ENCODE assay signal across 17 cellular contexts in genomic region chr13:95180513-95181245, GRCh38.
DNase-seq lines count a peak whose midpoint lies in the region; ATAC-seq, FAIRE-seq and TF ChIP-seq lines count a peak whose summit lies in the region.
"Had no signal": no experiment of that assay in that cellular context is flagged by ENCODE, and none has a peak within 500 bp of the region (broad histone marks: within the 10 kb centered on the region; RNA-seq: fewer than 3 reads in every experiment).

No MANE protein-coding gene starts in this region.

- H3K36me3 ChIP-seq in heart left ventricle (peaks cover 0 to 11% (median 4%) of the 10 kb centered on the region in 9 donors), gastroesophageal sphincter (peaks cover 0 to 20% of the 10 kb centered on the region in 2 donors)

- H3K9me3 ChIP-seq in heart left ventricle, result no peaks in the 10 kb centered on the region
- peaks cover 0 to 8% (median 0%) of the 10 kb centered on the region in 3 donors for H3K9me3 ChIP-seq in gastroesophageal sphincter
- H3K9me3 ChIP-seq: esophagus squamous epithelium, Peyer's patch had no signal

- H3K4me3 Mint-ChIP-seq in CD14-positive monocyte, result no peak overlapping the region
- H3K4me3 Mint-ChIP-seq: B cell had no signal

- WGBS in heart left ventricle, 4 donors, result 44 to 52% (median 46%) methylated on average over 5 of the region's 5 CpGs
- 59 to 70% methylated on average over 2 to 5 of the region's 5 CpGs for WGBS in gastroesophageal sphincter (ENCODE audit: low coverage in 1 of 2), 2 donors

- TF ChIP-seq CTCF in heart left ventricle (IDR thresholded peaks at IDR 0.05) (no peak), CD14-positive monocyte (IDR thresholded peaks at IDR 0.05) (no peak), gastroesophageal sphincter (IDR thresholded peaks at IDR 0.05) (no peak)

- H3K27me3 ChIP-seq in heart left ventricle (no peaks in the 10 kb centered on the region), gastroesophageal sphincter (no peaks in the 10 kb centered on the region)
- H3K27me3 ChIP-seq: esophagus squamous epithelium, Peyer's patch had no signal

- peaks cover 0 to 2% (median 0%) of the 10 kb centered on the region in 7 donors for H3K9me3 Mint-ChIP-seq in CD14-positive monocyte

- TF ChIP-seq EP300 in gastroesophageal sphincter (IDR thresholded peaks at IDR 0.05), result no peak

- peaks cover 23% of the 10 kb centered on the region for H3K4me1 Mint-ChIP-seq in CD14-positive monocyte

- FAIRE-seq in GM12891 (lab: Jason Lieb, UNC), result peak; percentile 59

- H3K4me3 ChIP-seq in heart left ventricle (no peak overlapping the region), gastroesophageal sphincter (no peak overlapping the region)
- H3K4me3 ChIP-seq: esophagus squamous epithelium, Peyer's patch had no signal

- no peak overlapping the region for H3K27ac Mint-ChIP-seq in CD14-positive monocyte
- H3K27ac Mint-ChIP-seq: B cell had no signal

- peaks cover 0 to 2% (median 0%) of the 10 kb centered on the region in 3 donors for H3K27me3 Mint-ChIP-seq in CD14-positive monocyte (ENCODE audit: low read depth in 3 of 3)
- H3K27me3 Mint-ChIP-seq: B cell had no signal

- peaks cover 8 to 16% of the 10 kb centered on the region in 2 donors for H3K36me3 Mint-ChIP-seq in CD14-positive monocyte

- intact Hi-C loops in heart left ventricle (cut with DNase I), result loop anchor here in 2 of 10 donors (10.0 kb wide), 3 partner anchors 294 to 654 kb away; no protein-coding TSS in a partner anchor
- intact Hi-C loops in CD14-positive monocyte (cut with micrococcal nuclease), result no loop called here

- no peak for DNase-seq in GM12891 (ENCODE audit: insufficient read length, low spot score)
- DNase-seq in heart left ventricle, result no peak
- peak; percentile 53 for DNase-seq in pons (ENCODE audit: low spot score)
- no peak for DNase-seq in CD14-positive monocyte (ENCODE audit: low spot score)
- DNase-seq in activated CD4-positive, alpha-beta T cell treated with anti-CD3 and anti-CD28 coated beads for 4 hours, result no peak
- no peak for DNase-seq in NCI-H1694 (lab: John Stamatoyannopoulos, UW)
- DNase-seq: activated CD4-positive, alpha-beta T cell treated with anti-CD3 and anti-CD28 coated beads for 1 hour; activated T-cell treated with anti-CD3 and anti-CD28 coated beads for 4 hours; cortex of kidney; esophagus squamous epithelium; NCI-H1092; NCI-H446 treated with DMSO at 0.1 percent for 48 hours; Peyer's patch had no signal

- H3K4me1 ChIP-seq in heart left ventricle, result peaks cover 0 to 18% (median 8%) of the 10 kb centered on the region in 12 donors
- H3K4me1 ChIP-seq in gastroesophageal sphincter, result no peaks in the 10 kb centered on the region

- ATAC-seq in HG03159 (IDR thresholded peaks at IDR 0.05; ENCODE audit: unreplicated experiment) (peak; percentile 2), heart left ventricle (peak; percentile 77 to 92 (median 88)), gastroesophageal sphincter (no peak)
- ATAC-seq: HCT116 had no signal

- H3K27ac ChIP-seq in heart left ventricle (no peak overlapping the region), gastroesophageal sphincter (no peak overlapping the region)
- H3K27ac ChIP-seq: esophagus squamous epithelium, Peyer's patch had no signal

- TF ChIP-seq POLR2A in GM12891 (IDR thresholded peaks at IDR 0.05; ENCODE audit: low read depth, low read length), result no peak
- TF ChIP-seq POLR2A in heart left ventricle (IDR thresholded peaks at IDR 0.05), result no peak
- no peak for TF ChIP-seq POLR2A in gastroesophageal sphincter (IDR thresholded peaks at IDR 0.05)

TF ChIP-seq in GM12891, 5 proteins besides CTCF, POLR2A, EP300 and RAD21:
- TF ChIP-seq SPI1 (IDR thresholded peaks at IDR 0.05; ENCODE audit: low read depth, low read length), result peak; percentile 75
- no peak for TF ChIP-seq PAX5 (IDR thresholded peaks at IDR 0.05; ENCODE audit: insufficient read depth, low read length, severe bottlenecking)
